Comparison of ENCODE assay signal across 1 cellular context in genomic region chr6:132961610-132962009, GRCh38.
TF ChIP-seq lines count a peak whose summit lies in the region.

No MANE protein-coding gene starts in this region.

TF ChIP-seq in HCT116, 20 proteins besides CTCF, POLR2A, EP300 and RAD21 (continued from another document):
- TF ChIP-seq ATF3 (IDR thresholded peaks at IDR 0.05): no peak
